9 cellular contexts compared by ENCODE assay signal in genomic region chr1:77825356-77825709, GRCh38. TPM values are rescaled to one million over a fixed set of nuclear protein-coding genes. Genes with fewer than 3 reads are reported as not detected.
DNase-seq lines count a peak whose midpoint lies in the region; ATAC-seq and TF ChIP-seq lines count a peak whose summit lies in the region.
"Had no signal": no experiment of that assay in that cellular context is flagged by ENCODE, and none has a peak within 500 bp of the region (broad histone marks: within the 10 kb centered on the region; RNA-seq: fewer than 3 reads in every experiment).

No MANE protein-coding gene starts in this region.

- no peak overlapping the region for H3K4me3 ChIP-seq in dorsolateral prefrontal cortex

- H3K36me3 Mint-ChIP-seq in activated CD4-positive, alpha-beta T cell treated with anti-CD3 and anti-CD28 coated beads, Interleukin-2, amount 10 ng/mL, durations not matched to agents 24 days and 14 days (ENCODE audit: low read depth) = peaks cover 23% of the 10 kb centered on the region
- H3K36me3 Mint-ChIP-seq in nephron (ENCODE audit: low read depth) = peaks cover 36% of the 10 kb centered on the region
- H3K36me3 Mint-ChIP-seq: activated naive CD4-positive, alpha-beta T cell treated with anti-CD3 and anti-CD28 coated beads, Interleukin-2, amount 50 U/mL, for 72 hours had no signal

- DNase-seq in activated CD4-positive, alpha-beta T cell treated with anti-CD3 and anti-CD28 coated beads, Interleukin-2, amount 10 ng/mL, durations not matched to agents 24 days and 14 days = peak; percentile 63
- DNase-seq in activated CD4-positive, alpha-beta T cell treated with anti-CD3 and anti-CD28 coated beads, Interleukin-2, amount 50 U/mL, for 1 hour = no peak
- DNase-seq in NOMO-1 treated with dmso at 0.1 percent for 144 hours (lab: John Stamatoyannopoulos, UW; ENCODE audit: unreplicated experiment) (peak; percentile 54), dorsolateral prefrontal cortex (no peak), anterior cingulate cortex (lab: John Stamatoyannopoulos, UW) (no peak), mesenteric fat pad (ENCODE audit: low spot score) (no peak)

- H3K9me3 Mint-ChIP-seq in activated CD4-positive, alpha-beta T cell treated with anti-CD3 and anti-CD28 coated beads, Interleukin-2, amount 10 ng/mL, durations not matched to agents 24 days and 14 days = no peaks in the 10 kb centered on the region
- no peaks in the 10 kb centered on the region for H3K9me3 Mint-ChIP-seq in nephron
- H3K9me3 Mint-ChIP-seq: activated naive CD4-positive, alpha-beta T cell treated with anti-CD3 and anti-CD28 coated beads, Interleukin-2, amount 50 U/mL, for 72 hours had no signal

- peak overlapping the region in 8 of 59 donors; percentile 7 to 57 (median 28) for H3K27ac ChIP-seq in dorsolateral prefrontal cortex

- H3K4me3 Mint-ChIP-seq in activated CD4-positive, alpha-beta T cell treated with anti-CD3 and anti-CD28 coated beads, Interleukin-2, amount 10 ng/mL, durations not matched to agents 24 days and 14 days = no peak overlapping the region
- no peak overlapping the region for H3K4me3 Mint-ChIP-seq in nephron

- TF ChIP-seq CTCF in dorsolateral prefrontal cortex (IDR thresholded peaks at IDR 0.05 in 54 of 56, conservative IDR thresholded peaks at IDR 0.05 in 2 of 56; ENCODE audit: low read depth in 1 of 56, partially characterized antibody in 56 of 56) (peak in 38 of 56 donors; percentile 10 to 63 (median 34)), nephron (IDR thresholded peaks at IDR 0.05; ENCODE audit: unreplicated experiment in 3 of 3) (peak; percentile 19 to 30 (median 23))

- no peak overlapping the region for H3K27ac Mint-ChIP-seq in activated CD4-positive, alpha-beta T cell treated with anti-CD3 and anti-CD28 coated beads, Interleukin-2, amount 10 ng/mL, durations not matched to agents 24 days and 14 days
- H3K27ac Mint-ChIP-seq in nephron = peak overlapping the region in 1 of 3 experiments; percentile 8
- H3K27ac Mint-ChIP-seq: activated naive CD4-positive, alpha-beta T cell treated with anti-CD3 and anti-CD28 coated beads, Interleukin-2, amount 50 U/mL, for 72 hours had no signal

- H3K27me3 Mint-ChIP-seq in activated CD4-positive, alpha-beta T cell treated with anti-CD3 and anti-CD28 coated beads, Interleukin-2, amount 10 ng/mL, durations not matched to agents 24 days and 14 days = no peaks in the 10 kb centered on the region
- no peaks in the 10 kb centered on the region for H3K27me3 Mint-ChIP-seq in nephron (ENCODE audit: low read depth)

- no peaks in the 10 kb centered on the region for H3K27me3 ChIP-seq in dorsolateral prefrontal cortex

- peak; percentile 53 for ATAC-seq in HG02938 (IDR thresholded peaks at IDR 0.05; ENCODE audit: unreplicated experiment)

- intact Hi-C loops in activated CD4-positive, alpha-beta T cell treated with anti-CD3 and anti-CD28 coated beads, Interleukin-2, amount 10 ng/mL, durations not matched to agents 24 days and 14 days (cut with micrococcal nuclease) = loop anchor here (1.0 kb wide), 1 partner anchor 289 kb away; no protein-coding TSS in a partner anchor
- intact Hi-C loops in dorsolateral prefrontal cortex (cut with DNase I) = no loop called here

- peaks cover 5% of the 10 kb centered on the region for H3K4me1 Mint-ChIP-seq in activated CD4-positive, alpha-beta T cell treated with anti-CD3 and anti-CD28 coated beads, Interleukin-2, amount 10 ng/mL, durations not matched to agents 24 days and 14 days
- peaks cover 19% of the 10 kb centered on the region for H3K4me1 Mint-ChIP-seq in nephron

RNA-seq across cellular contexts. Expression of gene MIGA1, which starts 45.9 kb away (rescaled TPM):
- total RNA-seq in activated CD4-positive, alpha-beta T cell treated with anti-CD3 and anti-CD28 coated beads, Interleukin-2, amount 10 ng/mL, durations not matched to agents 24 days and 14 days = 7.5 and 7.6 TPM in 2 replicates
- total RNA-seq in dorsolateral prefrontal cortex (10 to 100 TPM; 33.7 to 74.8 (median 59.0) TPM), mesenteric fat pad (17.5 TPM)

Comparison
In these comparisons a context has a peak if more than half of its experiments do, and no peak if none do; other contexts are left out.
1. DNase-seq: peak in activated CD4-positive, alpha-beta T cell treated with anti-CD3 and anti-CD28 coated beads, Interleukin-2, amount 10 ng/mL, durations not matched to agents 24 days and 14 days (single experiment) and NOMO-1 treated with dmso at 0.1 percent for 144 hours (single experiment); none in activated CD4-positive, alpha-beta T cell treated with anti-CD3 and anti-CD28 coated beads, Interleukin-2, amount 50 U/mL, for 1 hour (single experiment), dorsolateral prefrontal cortex (0 of 10), anterior cingulate cortex (0 of 58) and mesenteric fat pad (single experiment).